Comparison of ENCODE assay signal across 16 cellular contexts in genomic region chr5:139592289-139592688, GRCh38. TPM values are rescaled to one million over a fixed set of nuclear protein-coding genes. Genes with fewer than 3 reads are reported as not detected.
DNase-seq lines count a peak whose midpoint lies in the region; ATAC-seq and TF ChIP-seq lines count a peak whose summit lies in the region.
"Had no signal": no experiment of that assay in that cellular context is flagged by ENCODE, and none has a peak within 500 bp of the region (broad histone marks: within the 10 kb centered on the region; RNA-seq: fewer than 3 reads in every experiment).

No MANE protein-coding gene starts in this region.

- peaks cover 11% of the 10 kb centered on the region; the same call in 1 of the 2 replicates for H3K9me1 ChIP-seq in IMR-90 (ENCODE audit: insufficient read depth, low read length)

- intact Hi-C loops in CD4-positive, alpha-beta T cell (cut with DNase I, micrococcal nuclease) = no loop called here
- intact Hi-C loops in IMR-90 (cut with micrococcal nuclease) = no loop called here

- no peak overlapping the region for H2AK9ac ChIP-seq in IMR-90 (replicated peaks; ENCODE audit: low read depth, low read length, poor library complexity)

- H2BK20ac ChIP-seq in IMR-90 (ENCODE audit: low read depth, low read length) = peak overlapping the region; percentile 74; the same call in 1 of the 2 replicates

- H2AFZ ChIP-seq in IMR-90 (replicated peaks; ENCODE audit: low read length, poor library complexity) = no peak overlapping the region
- H2AFZ ChIP-seq: hepatocyte had no signal

- H3K36me3 ChIP-seq in IMR-90 (ENCODE audit: control insufficient read depth, insufficient read depth, low read length) = peaks cover 4% of the 10 kb centered on the region; the same call in 1 of the 2 replicates
- H3K36me3 ChIP-seq: left lung had no signal

- no peak overlapping the region for H2AK5ac ChIP-seq in IMR-90 (ENCODE audit: low read depth, low read length)

- H3K27ac Mint-ChIP-seq in CD4-positive, alpha-beta T cell = peak overlapping the region; percentile 25

- TF ChIP-seq RAD21 in IMR-90 (IDR thresholded peaks at IDR 0.05; ENCODE audit: low read length) = no peak

- CTCF ChIA-PET in CD4-positive, alpha-beta T cell (lab: Charles Lee) = interaction anchor here (1.0 to 1.2 kb wide), 3 partner anchors 12 to 170 kb away, joined by 3 to 4 read pairs (median 3); no protein-coding TSS in a partner anchor
- CTCF ChIA-PET in IMR-90 (lab: Yijun Ruan, JAX) = interaction anchor here (0.7 to 1.8 kb wide), 3 partner anchors 18 to 62 kb away, joined by 3 to 10 read pairs (median 4); no protein-coding TSS in a partner anchor

- no peak overlapping the region for H3K56ac ChIP-seq in IMR-90 (ENCODE audit: extremely low read depth, insufficient read depth, low read length)

- H3K27me3 ChIP-seq in CD4-positive, alpha-beta T cell (ENCODE audit: control insufficient read depth, insufficient read depth, low read length) = no peaks in the 10 kb centered on the region
- H3K27me3 ChIP-seq in IMR-90 (ENCODE audit: control insufficient read depth, insufficient read depth, low read length) = no peaks in the 10 kb centered on the region
- H3K27me3 ChIP-seq: hepatocyte, left lung had no signal

- no CpG with 5 or more reads among the region's 3 CpGs for WGBS in IMR-90 (ENCODE audit: extremely low coverage in 2 of 2, insufficient read length in 1 of 2), 2 experiments

- H2BK15ac ChIP-seq in IMR-90 (ENCODE audit: low read depth, low read length) = 0 out of 3 replicates have a peak overlapping the region, but pooled peaks have one; percentile 52

- peaks cover 2% of the 10 kb centered on the region; the same call in 1 of the 2 replicates for H3K4me1 ChIP-seq in IMR-90 (ENCODE audit: control insufficient read depth, insufficient read depth, low read length)

- H4K91ac ChIP-seq in IMR-90 (ENCODE audit: insufficient read depth, low read depth, low read length) = peak overlapping the region; percentile 61; the same call in 1 of the 2 replicates

- no peak overlapping the region; the same call in 1 of the 2 replicates for H3K23ac ChIP-seq in IMR-90 (ENCODE audit: low read depth, low read length)

- no peak overlapping the region for H4K5ac ChIP-seq in IMR-90 (ENCODE audit: low read depth, low read length)

- no peak for ATAC-seq in CD4-positive, alpha-beta T cell (ENCODE audit: poor library complexity)
- peak; percentile 72 for ATAC-seq in GM18867 (IDR thresholded peaks at IDR 0.05; ENCODE audit: unreplicated experiment)
- no peak for ATAC-seq in IMR-90 (ENCODE audit: low read depth)
- ATAC-seq: left lung, Panc1 had no signal

- 0 out of 2 replicates have a peak overlapping the region, but pooled peaks have one; percentile 70 for H3K4ac ChIP-seq in IMR-90 (ENCODE audit: low read depth, low read length)

- H3K18ac ChIP-seq in IMR-90 (ENCODE audit: low read depth, low read length) = peak overlapping the region; percentile 49; the same call in 1 of the 2 replicates

- TF ChIP-seq POLR2A in IMR-90 (IDR thresholded peaks at IDR 0.05; ENCODE audit: low read depth, low read length) (no peak), erythroblast (IDR thresholded peaks at IDR 0.05; ENCODE audit: low read length) (no peak)

- H3K27me3 Mint-ChIP-seq in CD4-positive, alpha-beta T cell = no peaks in the 10 kb centered on the region

- no peak overlapping the region for H3K4me3 ChIP-seq in IMR-90 (ENCODE audit: insufficient read depth, low read depth, low read length)
- H3K4me3 ChIP-seq: hepatocyte, left lung had no signal

- no peak for TF ChIP-seq CTCF in CD4-positive, alpha-beta T cell (IDR thresholded peaks at IDR 0.05)
- TF ChIP-seq CTCF in IMR-90 (conservative IDR thresholded peaks at IDR 0.05; ENCODE audit: low read depth, low read length) = no peak

- no peak for DNase-seq in CD4-positive, alpha-beta T cell
- DNase-seq in IMR-90 (no peak), germinal center (ENCODE audit: low spot score) (peak; percentile 33), ACHN (no peak), NCI-H1092 treated with DMSO at 0.1 percent for 48 hours (lab: John Stamatoyannopoulos, UW) (no peak), erythroblast (lab: John Stamatoyannopoulos, UW) (no peak)
- DNase-seq: activated CD4-positive, alpha-beta T cell treated with anti-CD3 and anti-CD28 coated beads, Interleukin-2, amount 50 U/mL, for 48 hours; activated naive CD4-positive, alpha-beta T cell treated with anti-CD3 and anti-CD28 coated beads, Interleukin-2, amount 50 U/mL, for 16 hours; central memory CD4-positive, alpha-beta T cell; COR-L47; left lung; NCI-H1105 treated with DMSO at 0.1 percent for 48 hours; NCI-H446 treated with DMSO at 0.1 percent for 48 hours had no signal

- H4K20me1 ChIP-seq in IMR-90 (ENCODE audit: insufficient read depth, low read length) = peaks cover 39% of the 10 kb centered on the region

- peak overlapping the region; percentile 76 for H2BK120ac ChIP-seq in IMR-90 (ENCODE audit: low read depth, low read length)

- no peak overlapping the region for H3K9ac ChIP-seq in IMR-90 (ENCODE audit: low read depth, low read length)

- H3K4me2 ChIP-seq in IMR-90 (ENCODE audit: low read depth, low read length) = no peak overlapping the region
- H3K4me2 ChIP-seq: hepatocyte had no signal

- peaks cover 16 to 62% of the 10 kb centered on the region in 2 experiments for H3K79me1 ChIP-seq in IMR-90 (ENCODE audit: low read depth in 1 of 2, low read length in 2 of 2)

- no peak overlapping the region for H3K4me3 Mint-ChIP-seq in CD4-positive, alpha-beta T cell

- H3K27ac ChIP-seq in CD4-positive, alpha-beta T cell (ENCODE audit: low read depth, low read length) = no peak overlapping the region
- H3K27ac ChIP-seq in IMR-90 (ENCODE audit: insufficient read depth, low read length) = no peak overlapping the region
- H3K27ac ChIP-seq: hepatocyte had no signal

- H3K9me3 Mint-ChIP-seq in CD4-positive, alpha-beta T cell = no peaks in the 10 kb centered on the region

- no TSS peak for BruUV-seq in IMR-90 (replicated peaks; lab: Mats Ljungman, UMichigan)

- no peaks in the 10 kb centered on the region for H3K9me3 ChIP-seq in CD4-positive, alpha-beta T cell (ENCODE audit: control insufficient read depth, low read length)
- H3K9me3 ChIP-seq in IMR-90 (ENCODE audit: control insufficient read depth, insufficient read depth, low read length) = no peaks in the 10 kb centered on the region
- H3K9me3 ChIP-seq: left lung had no signal

- H4K8ac ChIP-seq in IMR-90 (ENCODE audit: low read depth in 2 of 2, low read length in 2 of 2) = no peak overlapping the region

- H3K4me1 Mint-ChIP-seq in CD4-positive, alpha-beta T cell (ENCODE audit: low read depth) = peaks cover 64% of the 10 kb centered on the region

- no peak overlapping the region for H2BK5ac ChIP-seq in IMR-90 (ENCODE audit: low read depth, low read length, poor library complexity, severe bottlenecking)

- dilution Hi-C loops in IMR-90 (cut with HindIII; ENCODE audit: low sequenced_read_pairs, unreplicated experiment) = no loop called here

- in situ Hi-C loops in IMR-90 (cut with MboI; ENCODE audit: low sequenced_read_pairs) (no loop called here), ACHN (cut with HindIII; ENCODE audit: low pct_ligation_motif_present, low pct_unique_long_range_greater_than_20kb, low sequenced_read_pairs) (no loop called here)

- no peak overlapping the region for H3K14ac ChIP-seq in IMR-90 (replicated peaks; ENCODE audit: low read depth, low read length)

- H3K36me3 Mint-ChIP-seq in CD4-positive, alpha-beta T cell (ENCODE audit: low read depth) = peaks cover 55% of the 10 kb centered on the region

- POLR2A ChIA-PET in CD4-positive, alpha-beta T cell (lab: Charles Lee) = no interaction called here
- POLR2A ChIA-PET in IMR-90 (lab: Charles Lee; ENCODE audit: unreplicated experiment) = no interaction called here

TF ChIP-seq in IMR-90, 13 proteins besides CTCF, POLR2A, EP300 and RAD21:
- TF ChIP-seq MXI1 (IDR thresholded peaks at IDR 0.05; ENCODE audit: borderline replicate concordance, low read depth, low read length) = no peak
- no peak for TF ChIP-seq USF2 (IDR thresholded peaks at IDR 0.05; ENCODE audit: low read depth, low read length)
- TF ChIP-seq FOS (IDR thresholded peaks at IDR 0.05; ENCODE audit: low read depth, low read length) = no peak
- no peak for TF ChIP-seq ELK1 (IDR thresholded peaks at IDR 0.05; ENCODE audit: borderline replicate concordance, low read depth, low read length)

RNA-seq across cellular contexts. Expression of gene UBE2D2, which starts 31.1 kb away (rescaled TPM):
- 100 to 1,000 TPM; 164 to 174 TPM for total RNA-seq in CD4-positive, alpha-beta T cell
- 35.7 and 56.7 TPM in 2 replicates for total RNA-seq in IMR-90 (2012; rRNA removed)
- 26.9 and 34.4 TPM in 2 replicates for polyA plus RNA-seq in IMR-90 (2012; rRNA removed)
- polyA plus RNA-seq in IMR-90 (2012; cell fraction: cytosol; rRNA removed) = 17.1 and 36.9 TPM in 2 replicates
- polyA plus RNA-seq in IMR-90 (2012; cell fraction: nucleus; rRNA removed; ENCODE audit: low replicate concordance) = 16.3 and 16.8 TPM in 2 replicates

RNA-seq across cellular contexts. Expression of gene CXXC5, which starts 55.9 kb away (rescaled TPM):
- total RNA-seq in CD4-positive, alpha-beta T cell = 1 to 10 TPM; 1.9 to 2.7 TPM
- total RNA-seq in IMR-90 (2012; rRNA removed) = 24.9 and 30.8 TPM in 2 replicates
- polyA plus RNA-seq in IMR-90 (2012; rRNA removed) = 35.7 and 38.8 TPM in 2 replicates
- 34.7 and 72.2 TPM in 2 replicates for polyA plus RNA-seq in IMR-90 (2012; cell fraction: cytosol; rRNA removed)
- polyA plus RNA-seq in IMR-90 (2012; cell fraction: nucleus; rRNA removed; ENCODE audit: low replicate concordance) = 24.5 and 60.8 TPM in 2 replicates
